9 cellular contexts compared by ENCODE assay signal in the genomic region with DNA sequence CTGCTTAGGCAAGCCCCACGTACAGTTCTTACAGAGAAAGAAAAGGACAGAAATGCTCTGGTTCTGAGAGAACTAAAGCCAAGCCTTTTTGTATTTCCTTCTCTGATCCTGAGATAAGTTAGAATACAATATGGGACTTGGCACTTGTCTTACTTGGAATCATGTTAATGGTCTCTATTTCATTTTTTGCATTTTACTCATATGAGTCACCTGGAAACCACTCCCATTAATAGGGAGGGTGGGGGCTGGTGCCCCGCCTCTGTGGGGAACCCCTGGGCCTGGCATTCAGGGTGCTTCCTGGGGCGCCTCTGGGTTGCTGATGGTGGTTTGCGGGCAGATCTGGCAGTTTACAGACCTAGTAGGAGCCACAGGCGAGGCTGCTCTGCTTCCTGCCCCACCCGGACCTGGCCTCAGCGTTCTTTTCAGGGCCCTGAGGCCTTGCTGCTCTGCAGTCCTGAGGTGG. TPM values are rescaled to one million over a fixed set of nuclear protein-coding genes. Genes with fewer than 3 reads are reported as not detected.
DNase-seq lines count a peak whose midpoint lies in the region; ATAC-seq and TF ChIP-seq lines count a peak whose summit lies in the region.
"Had no signal": no experiment of that assay in that cellular context is flagged by ENCODE, and none has a peak within 500 bp of the region (broad histone marks: within the 10 kb centered on the region; RNA-seq: fewer than 3 reads in every experiment).

No MANE protein-coding gene starts in this region.

- H3K27ac ChIP-seq in KMS-11 (peak overlapping the region; percentile 78), esophagus muscularis mucosa (replicated peaks in 1 of 4) (peak overlapping the region; percentile 35 to 66 (median 54))

- H3K36me3 ChIP-seq in KMS-11 (ENCODE audit: insufficient read depth) (no peaks in the 10 kb centered on the region), esophagus muscularis mucosa (peaks cover 0 to 11% (median 5%) of the 10 kb centered on the region in 4 donors)

- peak overlapping the region; percentile 92 for H3K4me2 ChIP-seq in KMS-11

- H3K4me1 Mint-ChIP-seq in activated CD4-positive, alpha-beta memory T cell treated with anti-CD3 and anti-CD28 coated beads, Interleukin-2, amount 10 ng/mL, durations not matched to agents 7 days and 5 days, result peaks cover 44% of the 10 kb centered on the region
- H3K4me1 Mint-ChIP-seq in endothelial cell (ENCODE audit: unreplicated experiment), result no peaks in the 10 kb centered on the region

- CTCF ChIA-PET in activated CD4-positive, alpha-beta memory T cell treated with anti-CD3 and anti-CD28 coated beads, Interleukin-2, amount 10 ng/mL, durations not matched to agents 7 days and 5 days (lab: Charles Lee), result interaction anchor here (1.7 kb wide), 1 partner anchor 9 kb away, joined by 8 read pairs; no protein-coding TSS in a partner anchor

- peak overlapping the region; percentile 96 for H3K27ac Mint-ChIP-seq in activated CD4-positive, alpha-beta memory T cell treated with anti-CD3 and anti-CD28 coated beads, Interleukin-2, amount 10 ng/mL, durations not matched to agents 7 days and 5 days
- no peak overlapping the region for H3K27ac Mint-ChIP-seq in endothelial cell (ENCODE audit: unreplicated experiment)

- H4K20me1 ChIP-seq in KMS-11 (ENCODE audit: insufficient read depth), result no peaks in the 10 kb centered on the region

- H3K27me3 ChIP-seq in KMS-11 (ENCODE audit: insufficient read depth, low read depth), result no peaks in the 10 kb centered on the region
- H3K27me3 ChIP-seq in esophagus muscularis mucosa, result no peaks in the 10 kb centered on the region

- peaks cover 5% of the 10 kb centered on the region for H3K36me3 Mint-ChIP-seq in activated CD4-positive, alpha-beta memory T cell treated with anti-CD3 and anti-CD28 coated beads, Interleukin-2, amount 10 ng/mL, durations not matched to agents 7 days and 5 days (ENCODE audit: low read depth)
- H3K36me3 Mint-ChIP-seq in endothelial cell (ENCODE audit: low read depth, unreplicated experiment), result peaks cover 14% of the 10 kb centered on the region

- WGBS in esophagus muscularis mucosa, result 54% methylated on average over 5 of the region's 7 CpGs

- H3K9me3 Mint-ChIP-seq in activated CD4-positive, alpha-beta memory T cell treated with anti-CD3 and anti-CD28 coated beads, Interleukin-2, amount 10 ng/mL, durations not matched to agents 7 days and 5 days, result peaks cover 7% of the 10 kb centered on the region
- no peaks in the 10 kb centered on the region for H3K9me3 Mint-ChIP-seq in endothelial cell (ENCODE audit: unreplicated experiment)

- intact Hi-C loops in esophagus muscularis mucosa (cut with DNase I), result no loop called here

- no peaks in the 10 kb centered on the region for H3K27me3 Mint-ChIP-seq in activated CD4-positive, alpha-beta memory T cell treated with anti-CD3 and anti-CD28 coated beads, Interleukin-2, amount 10 ng/mL, durations not matched to agents 7 days and 5 days
- H3K27me3 Mint-ChIP-seq in endothelial cell (ENCODE audit: unreplicated experiment), result no peaks in the 10 kb centered on the region

- TF ChIP-seq EP300 in esophagus muscularis mucosa (IDR thresholded peaks at IDR 0.05), result no peak

- DNase-seq in activated CD4-positive, alpha-beta memory T cell treated with anti-CD3 and anti-CD28 coated beads, Interleukin-2, amount 10 ng/mL, durations not matched to agents 7 days and 5 days, result peak; percentile 97
- DNase-seq in esophagus muscularis mucosa (ENCODE audit: extremely low spot score) (no peak), endothelial cell (ENCODE audit: low spot score) (no peak), NCI-H1694 treated with DMSO at 0.1 percent for 48 hours (lab: John Stamatoyannopoulos, UW) (no peak)
- peak; percentile 85 for DNase-seq in stimulated activated CD4-positive, alpha-beta T cell treated with anti-CD3 and anti-CD28 coated beads, Interleukin-1b, Interleukin-23, amount 100 ng/mL, for 48 hours

- H3K4me3 Mint-ChIP-seq in activated CD4-positive, alpha-beta memory T cell treated with anti-CD3 and anti-CD28 coated beads, Interleukin-2, amount 10 ng/mL, durations not matched to agents 7 days and 5 days, result peak overlapping the region; percentile 45
- no peak overlapping the region for H3K4me3 Mint-ChIP-seq in endothelial cell (ENCODE audit: unreplicated experiment)

- TF ChIP-seq CTCF in KMS-11 (conservative IDR thresholded peaks at IDR 0.05; ENCODE audit: low read depth, low read length) (no peak), esophagus muscularis mucosa (IDR thresholded peaks at IDR 0.05) (no peak), endothelial cell (IDR thresholded peaks at IDR 0.05; ENCODE audit: unreplicated experiment) (no peak)

- H3K79me2 ChIP-seq in KMS-11 (ENCODE audit: insufficient read depth, low read depth), result no peaks in the 10 kb centered on the region

- H3K9me3 ChIP-seq in esophagus muscularis mucosa, result no peaks in the 10 kb centered on the region

- POLR2A ChIA-PET in activated CD4-positive, alpha-beta memory T cell treated with anti-CD3 and anti-CD28 coated beads, Interleukin-2, amount 10 ng/mL, durations not matched to agents 7 days and 5 days (lab: Charles Lee), result interaction anchor here (1.2 to 2.2 kb wide), 3 partner anchors 37 to 586 kb away, joined by 3 to 13 read pairs (median 4); no protein-coding TSS in a partner anchor

- H3K4me3 ChIP-seq in KMS-11 (IDR thresholded peaks at IDR 0.05; ENCODE audit: insufficient read depth, low read depth, low read length) (no peak overlapping the region), esophagus muscularis mucosa (no peak overlapping the region)

- no peak for TF ChIP-seq POLR2A in esophagus muscularis mucosa (IDR thresholded peaks at IDR 0.05; ENCODE audit: low read depth)

- peak overlapping the region; percentile 39; the same call in 1 of the 2 replicates for H3K9ac ChIP-seq in KMS-11

- H3K4me1 ChIP-seq in KMS-11 (ENCODE audit: low read depth, poor library complexity, severe bottlenecking), result peaks cover 18% of the 10 kb centered on the region
- peaks cover 17 to 43% (median 38%) of the 10 kb centered on the region in 4 donors for H3K4me1 ChIP-seq in esophagus muscularis mucosa

- H2AFZ ChIP-seq in KMS-11 (ENCODE audit: low read depth), result no peak overlapping the region

- ATAC-seq in GM19463 (IDR thresholded peaks at IDR 0.05; ENCODE audit: unreplicated experiment) (peak; percentile 77), HG02623 (IDR thresholded peaks at IDR 0.05; ENCODE audit: unreplicated experiment) (no peak)

RNA-seq across cellular contexts. Expression of gene TSPAN2, which starts 26.7 kb away (rescaled TPM):
- 1 to 10 TPM; 2.4 to 3.4 TPM for total RNA-seq in activated CD4-positive, alpha-beta memory T cell treated with anti-CD3 and anti-CD28 coated beads, Interleukin-2, amount 10 ng/mL, durations not matched to agents 7 days and 5 days
- total RNA-seq in esophagus muscularis mucosa (10 to 100 TPM; 35.8 to 70.2 (median 66.7) TPM), endothelial cell (ENCODE audit: unreplicated experiment) (57.9 TPM)

RNA-seq across cellular contexts. Expression of gene TSHB, which starts 32.9 kb away (rescaled TPM):
- total RNA-seq in activated CD4-positive, alpha-beta memory T cell treated with anti-CD3 and anti-CD28 coated beads, Interleukin-2, amount 10 ng/mL, durations not matched to agents 7 days and 5 days, result not detected
- total RNA-seq in esophagus muscularis mucosa (not detected), endothelial cell (ENCODE audit: unreplicated experiment) (not detected)
- total RNA-seq: NCI-H460 had no signal

Comparison
In these comparisons a context has a peak if more than half of its experiments do, and no peak if none do; other contexts are left out.
1. DNase-seq: peak in activated CD4-positive, alpha-beta memory T cell treated with anti-CD3 and anti-CD28 coated beads, Interleukin-2, amount 10 ng/mL, durations not matched to agents 7 days and 5 days (single experiment) and stimulated activated CD4-positive, alpha-beta T cell treated with anti-CD3 and anti-CD28 coated beads, Interleukin-1b, Interleukin-23, amount 100 ng/mL, for 48 hours (single experiment); none in esophagus muscularis mucosa (single experiment), endothelial cell (single experiment) and NCI-H1694 treated with DMSO at 0.1 percent for 48 hours (single experiment).
2. RNA of gene TSPAN2, which starts 26.7 kb away (total RNA-seq): 35.8 to 70.2 TPM in esophagus muscularis mucosa and 57.9 TPM in endothelial cell (single experiment); 2.4 to 3.4 TPM in activated CD4-positive, alpha-beta memory T cell treated with anti-CD3 and anti-CD28 coated beads, Interleukin-2, amount 10 ng/mL, durations not matched to agents 7 days and 5 days; every median in the first group is over 4 times any median in the second.